Comparison of ENCODE assay signal across 10 cellular contexts in the genomic region with DNA sequence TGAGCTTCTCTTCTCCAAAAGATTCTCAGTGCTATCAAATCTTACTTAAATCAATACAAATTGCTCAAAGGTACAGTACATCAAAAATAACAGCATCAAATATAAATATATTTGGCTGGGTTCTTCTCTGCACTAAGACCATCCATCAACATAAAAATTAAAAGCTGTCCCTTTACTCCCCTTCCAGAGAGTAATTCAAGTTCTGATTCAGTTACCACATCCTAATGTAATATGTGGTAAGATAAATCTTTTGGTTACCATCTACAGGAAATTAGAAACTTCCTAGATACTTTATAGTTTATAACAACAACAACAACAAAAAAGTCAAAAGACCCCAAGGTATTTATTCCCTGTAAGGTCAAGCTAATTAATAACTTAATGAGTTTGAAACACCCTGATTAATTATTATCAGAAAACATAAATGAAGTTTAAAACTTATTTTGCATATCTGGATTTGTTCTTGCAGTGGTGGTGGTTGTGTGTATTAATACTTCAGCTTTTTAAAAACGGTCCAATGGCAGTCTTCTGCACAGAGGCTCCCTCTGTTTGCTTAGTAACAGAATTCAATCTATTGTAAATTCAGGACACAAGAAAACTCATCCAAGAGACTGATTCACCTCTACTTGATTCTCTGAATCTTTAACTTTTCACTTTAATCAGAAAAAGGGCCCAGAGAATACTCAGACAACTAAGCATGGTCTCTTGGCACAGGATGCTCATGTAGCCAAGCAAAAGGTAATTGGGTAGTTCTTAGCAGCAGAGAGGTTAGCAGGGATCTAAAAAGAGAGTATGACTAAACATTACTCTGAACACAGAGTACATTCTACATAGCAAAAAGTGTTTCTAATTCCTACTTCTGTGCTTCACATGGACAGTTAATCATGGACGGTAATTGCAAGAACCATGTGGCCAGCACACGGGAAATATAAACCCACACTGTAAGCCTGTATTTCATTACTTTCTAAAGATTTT.
DNase-seq lines count a peak whose midpoint lies in the region; ATAC-seq and TF ChIP-seq lines count a peak whose summit lies in the region.
"Had no signal": no experiment of that assay in that cellular context is flagged by ENCODE, and none has a peak within 500 bp of the region (broad histone marks: within the 10 kb centered on the region; RNA-seq: fewer than 3 reads in every experiment).

No MANE protein-coding gene starts in this region.

- no peak overlapping the region for H3K4me3 ChIP-seq in coronary artery
- H3K4me3 ChIP-seq in neutrophil (ENCODE audit: low read depth in 1 of 2, low read length in 1 of 2), result no peak overlapping the region
- H3K4me3 ChIP-seq: SJSA1 had no signal

- H3K36me3 ChIP-seq in neutrophil, result peaks cover 10% of the 10 kb centered on the region

- H3K27ac ChIP-seq in coronary artery (peak overlapping the region; percentile 27 to 53), neutrophil (peak overlapping the region; percentile 64)
- H3K27ac ChIP-seq: SJSA1 had no signal

- no peaks in the 10 kb centered on the region for H3K9me3 ChIP-seq in neutrophil
- H3K9me3 ChIP-seq: SJSA1 had no signal

- TF ChIP-seq CTCF in coronary artery (IDR thresholded peaks at IDR 0.05) (no peak), neutrophil (IDR thresholded peaks at IDR 0.05) (no peak)

- H3K4me1 ChIP-seq in neutrophil (ENCODE audit: control insufficient read depth in 1 of 2, insufficient read depth in 1 of 2, low read depth in 1 of 2, low read length in 1 of 2), result peaks cover 73 to 75% of the 10 kb centered on the region in 2 experiments

- ATAC-seq in GM18498 (IDR thresholded peaks at IDR 0.05; ENCODE audit: unreplicated experiment), result peak; percentile 49
- ATAC-seq in HG03469 (IDR thresholded peaks at IDR 0.05; ENCODE audit: unreplicated experiment), result peak; percentile 41

- DNase-seq in coronary artery (ENCODE audit: low spot score) (no peak), iPS-NIHi11 (ENCODE audit: low spot score) (no peak), NOMO-1 treated with dmso at 0.1 percent for 144 hours (lab: John Stamatoyannopoulos, UW; ENCODE audit: unreplicated experiment) (no peak), RKO (ENCODE audit: low spot score) (no peak), cerebellar cortex (ENCODE audit: low spot score) (no peak)
- DNase-seq: cortex of kidney had no signal

- H3K27me3 ChIP-seq in neutrophil, result no peaks in the 10 kb centered on the region
- H3K27me3 ChIP-seq: SJSA1 had no signal
